ENCODE assay signal across 1 cellular context in the genomic region with DNA sequence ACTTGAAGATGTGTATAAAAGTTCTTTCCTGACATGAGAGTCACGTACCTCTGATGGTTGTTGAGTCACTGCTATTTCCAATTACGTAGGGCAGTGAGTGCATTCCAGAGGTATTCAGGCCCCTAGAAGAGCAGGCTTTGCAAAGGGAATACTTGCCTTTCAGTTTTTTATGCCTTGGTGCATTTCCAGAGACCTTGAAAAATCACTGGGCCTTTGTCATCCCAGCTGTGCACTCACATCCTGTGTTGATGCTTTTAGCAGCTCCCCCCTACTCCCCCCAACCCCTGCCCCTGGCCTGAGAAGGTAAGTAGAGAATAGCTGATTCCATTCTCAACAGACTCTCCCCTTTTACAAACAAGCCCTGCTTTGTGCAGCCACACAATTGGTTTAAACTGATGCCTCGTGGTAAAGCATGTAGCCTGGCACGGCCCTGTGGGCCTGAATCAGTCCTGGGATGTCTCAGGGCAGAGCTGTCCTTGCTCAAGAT.
TF ChIP-seq lines count a peak whose summit lies in the region.

No MANE protein-coding gene starts in this region.

TF ChIP-seq in HepG2, 621 proteins besides CTCF, POLR2A, EP300 and RAD21 (continued from another document and continues in another):
- no peak for TF ChIP-seq KAT7 (CRISPR knock-in tag; IDR thresholded peaks at IDR 0.05; ENCODE audit: borderline replicate concordance)
- TF ChIP-seq PHB2 (IDR thresholded peaks at IDR 0.05; ENCODE audit: partially characterized antibody) = no peak
- TF ChIP-seq ZNF781 (CRISPR knock-in tag; IDR thresholded peaks at IDR 0.05; ENCODE audit: borderline replicate concordance, not compliant biosample characterization) = no peak
- TF ChIP-seq DNMT3B (CRISPR knock-in tag; conservative IDR thresholded peaks at IDR 0.05) = 0 out of 2 replicates have a peak, but pooled peaks have one; percentile 6
- no peak for TF ChIP-seq ZEB1 (IDR thresholded peaks at IDR 0.05; ENCODE audit: insufficient replicate concordance, low read depth)
- TF ChIP-seq, protein P1, sequence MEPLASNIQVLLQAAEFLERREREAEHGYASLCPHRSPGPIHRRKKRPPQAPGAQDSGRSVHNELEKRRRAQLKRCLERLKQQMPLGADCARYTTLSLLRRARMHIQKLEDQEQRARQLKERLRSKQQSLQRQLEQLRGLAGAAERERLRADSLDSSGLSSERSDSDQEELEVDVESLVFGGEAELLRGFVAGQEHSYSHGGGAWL (CRISPR knock-in tag; IDR thresholded peaks at IDR 0.05) = no peak
- TF ChIP-seq, protein P2, sequence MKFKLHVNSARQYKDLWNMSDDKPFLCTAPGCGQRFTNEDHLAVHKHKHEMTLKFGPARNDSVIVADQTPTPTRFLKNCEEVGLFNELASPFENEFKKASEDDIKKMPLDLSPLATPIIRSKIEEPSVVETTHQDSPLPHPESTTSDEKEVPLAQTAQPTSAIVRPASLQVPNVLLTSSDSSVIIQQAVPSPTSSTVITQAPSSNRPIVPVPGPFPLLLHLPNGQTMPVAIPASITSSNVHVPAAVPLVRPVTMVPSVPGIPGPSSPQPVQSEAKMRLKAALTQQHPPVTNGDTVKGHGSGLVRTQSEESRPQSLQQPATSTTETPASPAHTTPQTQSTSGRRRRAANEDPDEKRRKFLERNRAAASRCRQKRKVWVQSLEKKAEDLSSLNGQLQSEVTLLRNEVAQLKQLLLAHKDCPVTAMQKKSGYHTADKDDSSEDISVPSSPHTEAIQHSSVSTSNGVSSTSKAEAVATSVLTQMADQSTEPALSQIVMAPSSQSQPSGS (CRISPR knock-in tag; IDR thresholded peaks at IDR 0.05) = no peak
- TF ChIP-seq, protein P3, sequence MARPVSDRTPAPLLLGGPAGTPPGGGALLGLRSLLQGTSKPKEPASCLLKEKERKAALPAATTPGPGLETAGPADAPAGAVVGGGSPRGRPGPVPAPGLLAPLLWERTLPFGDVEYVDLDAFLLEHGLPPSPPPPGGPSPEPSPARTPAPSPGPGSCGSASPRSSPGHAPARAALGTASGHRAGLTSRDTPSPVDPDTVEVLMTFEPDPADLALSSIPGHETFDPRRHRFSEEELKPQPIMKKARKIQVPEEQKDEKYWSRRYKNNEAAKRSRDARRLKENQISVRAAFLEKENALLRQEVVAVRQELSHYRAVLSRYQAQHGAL (CRISPR knock-in tag; IDR thresholded peaks at IDR 0.05; ENCODE audit: not compliant biosample characterization) = no peak
- TF ChIP-seq GPN1 (CRISPR knock-in tag; IDR thresholded peaks at IDR 0.05; ENCODE audit: borderline replicate concordance) = no peak
- 0 out of 2 replicates have a peak, but pooled peaks have one; percentile 2 for TF ChIP-seq ZNF644 (CRISPR knock-in tag; IDR thresholded peaks at IDR 0.05; ENCODE audit: low read depth)
- peak; percentile 45; the same call in 1 of the 2 replicates for TF ChIP-seq ELF3 (CRISPR knock-in tag; IDR thresholded peaks at IDR 0.05)
- no peak for TF ChIP-seq DMAP1 (CRISPR knock-in tag; IDR thresholded peaks at IDR 0.05)
- TF ChIP-seq ZFP1 (CRISPR knock-in tag; IDR thresholded peaks at IDR 0.05) = no peak; the same call in 1 of the 2 replicates
- TF ChIP-seq SOX5 (CRISPR knock-in tag; IDR thresholded peaks at IDR 0.05; ENCODE audit: borderline replicate concordance) = 0 out of 2 replicates have a peak, but pooled peaks have one; percentile 64
- TF ChIP-seq ZNF235 (CRISPR knock-in tag; IDR thresholded peaks at IDR 0.05; ENCODE audit: borderline replicate concordance) = no peak
- peak; percentile 66; the same call in 1 of the 2 replicates for TF ChIP-seq ETV5 (CRISPR knock-in tag; IDR thresholded peaks at IDR 0.05; ENCODE audit: borderline replicate concordance)
- TF ChIP-seq FOXP1 (IDR thresholded peaks at IDR 0.05) = no peak
- peak; percentile 41; the same call in 1 of the 2 replicates for TF ChIP-seq FOXP1 (CRISPR knock-in tag; IDR thresholded peaks at IDR 0.05)
- TF ChIP-seq TCF7L2 (IDR thresholded peaks at IDR 0.05; ENCODE audit: low read depth, low read length) = no peak
- TF ChIP-seq FOXM1 (CRISPR knock-in tag; IDR thresholded peaks at IDR 0.05) = no peak
- no peak for TF ChIP-seq ZNF629 (CRISPR knock-in tag; conservative IDR thresholded peaks at IDR 0.05)
- no peak for TF ChIP-seq ZMYM2 (CRISPR knock-in tag; IDR thresholded peaks at IDR 0.05)
- TF ChIP-seq ZNF543 (CRISPR knock-in tag; IDR thresholded peaks at IDR 0.05) = no peak
- TF ChIP-seq RCOR2 (CRISPR knock-in tag; IDR thresholded peaks at IDR 0.05) = peak; percentile 43; the same call in 1 of the 2 replicates
- no peak for TF ChIP-seq HOXA9 (CRISPR knock-in tag; IDR thresholded peaks at IDR 0.05; ENCODE audit: borderline replicate concordance)
- TF ChIP-seq ZBTB21 (CRISPR knock-in tag; IDR thresholded peaks at IDR 0.05) = peak; percentile 67; the same call in 1 of the 2 replicates
- no peak for TF ChIP-seq IKZF1 (IDR thresholded peaks at IDR 0.05)
- TF ChIP-seq, protein P4, sequence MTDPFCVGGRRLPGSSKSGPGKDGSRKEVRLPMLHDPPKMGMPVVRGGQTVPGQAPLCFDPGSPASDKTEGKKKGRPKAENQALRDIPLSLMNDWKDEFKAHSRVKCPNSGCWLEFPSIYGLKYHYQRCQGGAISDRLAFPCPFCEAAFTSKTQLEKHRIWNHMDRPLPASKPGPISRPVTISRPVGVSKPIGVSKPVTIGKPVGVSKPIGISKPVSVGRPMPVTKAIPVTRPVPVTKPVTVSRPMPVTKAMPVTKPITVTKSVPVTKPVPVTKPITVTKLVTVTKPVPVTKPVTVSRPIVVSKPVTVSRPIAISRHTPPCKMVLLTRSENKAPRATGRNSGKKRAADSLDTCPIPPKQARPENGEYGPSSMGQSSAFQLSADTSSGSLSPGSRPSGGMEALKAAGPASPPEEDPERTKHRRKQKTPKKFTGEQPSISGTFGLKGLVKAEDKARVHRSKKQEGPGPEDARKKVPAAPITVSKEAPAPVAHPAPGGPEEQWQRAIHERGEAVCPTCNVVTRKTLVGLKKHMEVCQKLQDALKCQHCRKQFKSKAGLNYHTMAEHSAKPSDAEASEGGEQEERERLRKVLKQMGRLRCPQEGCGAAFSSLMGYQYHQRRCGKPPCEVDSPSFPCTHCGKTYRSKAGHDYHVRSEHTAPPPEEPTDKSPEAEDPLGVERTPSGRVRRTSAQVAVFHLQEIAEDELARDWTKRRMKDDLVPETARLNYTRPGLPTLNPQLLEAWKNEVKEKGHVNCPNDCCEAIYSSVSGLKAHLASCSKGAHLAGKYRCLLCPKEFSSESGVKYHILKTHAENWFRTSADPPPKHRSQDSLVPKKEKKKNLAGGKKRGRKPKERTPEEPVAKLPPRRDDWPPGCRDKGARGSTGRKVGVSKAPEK (CRISPR knock-in tag; IDR thresholded peaks at IDR 0.05; ENCODE audit: borderline replicate concordance) = no peak
- TF ChIP-seq MEF2D (CRISPR knock-in tag; IDR thresholded peaks at IDR 0.05) = no peak
- TF ChIP-seq, protein P5, sequence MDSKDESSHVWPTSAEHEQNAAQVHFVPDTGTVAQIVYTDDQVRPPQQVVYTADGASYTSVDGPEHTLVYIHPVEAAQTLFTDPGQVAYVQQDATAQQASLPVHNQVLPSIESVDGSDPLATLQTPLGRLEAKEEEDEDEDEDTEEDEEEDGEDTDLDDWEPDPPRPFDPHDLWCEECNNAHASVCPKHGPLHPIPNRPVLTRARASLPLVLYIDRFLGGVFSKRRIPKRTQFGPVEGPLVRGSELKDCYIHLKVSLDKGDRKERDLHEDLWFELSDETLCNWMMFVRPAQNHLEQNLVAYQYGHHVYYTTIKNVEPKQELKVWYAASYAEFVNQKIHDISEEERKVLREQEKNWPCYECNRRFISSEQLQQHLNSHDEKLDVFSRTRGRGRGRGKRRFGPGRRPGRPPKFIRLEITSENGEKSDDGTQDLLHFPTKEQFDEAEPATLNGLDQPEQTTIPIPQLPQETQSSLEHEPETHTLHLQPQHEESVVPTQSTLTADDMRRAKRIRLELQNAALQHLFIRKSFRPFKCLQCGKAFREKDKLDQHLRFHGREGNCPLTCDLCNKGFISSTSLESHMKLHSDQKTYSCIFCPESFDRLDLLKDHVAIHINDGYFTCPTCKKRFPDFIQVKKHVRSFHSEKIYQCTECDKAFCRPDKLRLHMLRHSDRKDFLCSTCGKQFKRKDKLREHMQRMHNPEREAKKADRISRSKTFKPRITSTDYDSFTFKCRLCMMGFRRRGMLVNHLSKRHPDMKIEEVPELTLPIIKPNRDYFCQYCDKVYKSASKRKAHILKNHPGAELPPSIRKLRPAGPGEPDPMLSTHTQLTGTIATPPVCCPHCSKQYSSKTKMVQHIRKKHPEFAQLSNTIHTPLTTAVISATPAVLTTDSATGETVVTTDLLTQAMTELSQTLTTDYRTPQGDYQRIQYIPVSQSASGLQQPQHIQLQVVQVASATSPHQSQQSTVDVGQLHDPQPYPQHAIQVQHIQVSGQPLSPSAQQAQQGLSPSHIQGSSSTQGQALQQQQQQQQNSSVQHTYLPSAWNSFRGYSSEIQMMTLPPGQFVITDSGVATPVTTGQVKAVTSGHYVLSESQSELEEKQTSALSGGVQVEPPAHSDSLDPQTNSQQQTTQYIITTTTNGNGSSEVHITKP (CRISPR knock-in tag; IDR thresholded peaks at IDR 0.05; ENCODE audit: low read depth) = 0 out of 2 replicates have a peak, but pooled peaks have one; percentile 29
- no peak for TF ChIP-seq ZNF546 (CRISPR knock-in tag; conservative IDR thresholded peaks at IDR 0.05)
- no peak for TF ChIP-seq ZNF207 (IDR thresholded peaks at IDR 0.05; ENCODE audit: borderline replicate concordance)
- TF ChIP-seq GFI1 (CRISPR knock-in tag; IDR thresholded peaks at IDR 0.05; ENCODE audit: borderline replicate concordance) = no peak
- TF ChIP-seq TAF15 (IDR thresholded peaks at IDR 0.05; ENCODE audit: low read depth, low read length, poor library complexity, severe bottlenecking) = no peak
- no peak for TF ChIP-seq PPARG (CRISPR knock-in tag; conservative IDR thresholded peaks at IDR 0.05)
- TF ChIP-seq MIXL1 (CRISPR knock-in tag; IDR thresholded peaks at IDR 0.05) = no peak
- TF ChIP-seq DR1 (CRISPR knock-in tag; IDR thresholded peaks at IDR 0.05) = no peak
- no peak for TF ChIP-seq ZNF792 (CRISPR knock-in tag; IDR thresholded peaks at IDR 0.05)
- TF ChIP-seq STAT5B (CRISPR knock-in tag; IDR thresholded peaks at IDR 0.05) = no peak
- TF ChIP-seq, protein P6, sequence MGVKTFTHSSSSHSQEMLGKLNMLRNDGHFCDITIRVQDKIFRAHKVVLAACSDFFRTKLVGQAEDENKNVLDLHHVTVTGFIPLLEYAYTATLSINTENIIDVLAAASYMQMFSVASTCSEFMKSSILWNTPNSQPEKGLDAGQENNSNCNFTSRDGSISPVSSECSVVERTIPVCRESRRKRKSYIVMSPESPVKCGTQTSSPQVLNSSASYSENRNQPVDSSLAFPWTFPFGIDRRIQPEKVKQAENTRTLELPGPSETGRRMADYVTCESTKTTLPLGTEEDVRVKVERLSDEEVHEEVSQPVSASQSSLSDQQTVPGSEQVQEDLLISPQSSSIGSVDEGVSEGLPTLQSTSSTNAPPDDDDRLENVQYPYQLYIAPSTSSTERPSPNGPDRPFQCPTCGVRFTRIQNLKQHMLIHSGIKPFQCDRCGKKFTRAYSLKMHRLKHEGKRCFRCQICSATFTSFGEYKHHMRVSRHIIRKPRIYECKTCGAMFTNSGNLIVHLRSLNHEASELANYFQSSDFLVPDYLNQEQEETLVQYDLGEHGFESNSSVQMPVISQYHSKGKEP (CRISPR knock-in tag; IDR thresholded peaks at IDR 0.05) = no peak
- no peak for TF ChIP-seq CREM (IDR thresholded peaks at IDR 0.05)
- no peak for TF ChIP-seq CREM (CRISPR knock-in tag; IDR thresholded peaks at IDR 0.05)
- TF ChIP-seq, protein P7, sequence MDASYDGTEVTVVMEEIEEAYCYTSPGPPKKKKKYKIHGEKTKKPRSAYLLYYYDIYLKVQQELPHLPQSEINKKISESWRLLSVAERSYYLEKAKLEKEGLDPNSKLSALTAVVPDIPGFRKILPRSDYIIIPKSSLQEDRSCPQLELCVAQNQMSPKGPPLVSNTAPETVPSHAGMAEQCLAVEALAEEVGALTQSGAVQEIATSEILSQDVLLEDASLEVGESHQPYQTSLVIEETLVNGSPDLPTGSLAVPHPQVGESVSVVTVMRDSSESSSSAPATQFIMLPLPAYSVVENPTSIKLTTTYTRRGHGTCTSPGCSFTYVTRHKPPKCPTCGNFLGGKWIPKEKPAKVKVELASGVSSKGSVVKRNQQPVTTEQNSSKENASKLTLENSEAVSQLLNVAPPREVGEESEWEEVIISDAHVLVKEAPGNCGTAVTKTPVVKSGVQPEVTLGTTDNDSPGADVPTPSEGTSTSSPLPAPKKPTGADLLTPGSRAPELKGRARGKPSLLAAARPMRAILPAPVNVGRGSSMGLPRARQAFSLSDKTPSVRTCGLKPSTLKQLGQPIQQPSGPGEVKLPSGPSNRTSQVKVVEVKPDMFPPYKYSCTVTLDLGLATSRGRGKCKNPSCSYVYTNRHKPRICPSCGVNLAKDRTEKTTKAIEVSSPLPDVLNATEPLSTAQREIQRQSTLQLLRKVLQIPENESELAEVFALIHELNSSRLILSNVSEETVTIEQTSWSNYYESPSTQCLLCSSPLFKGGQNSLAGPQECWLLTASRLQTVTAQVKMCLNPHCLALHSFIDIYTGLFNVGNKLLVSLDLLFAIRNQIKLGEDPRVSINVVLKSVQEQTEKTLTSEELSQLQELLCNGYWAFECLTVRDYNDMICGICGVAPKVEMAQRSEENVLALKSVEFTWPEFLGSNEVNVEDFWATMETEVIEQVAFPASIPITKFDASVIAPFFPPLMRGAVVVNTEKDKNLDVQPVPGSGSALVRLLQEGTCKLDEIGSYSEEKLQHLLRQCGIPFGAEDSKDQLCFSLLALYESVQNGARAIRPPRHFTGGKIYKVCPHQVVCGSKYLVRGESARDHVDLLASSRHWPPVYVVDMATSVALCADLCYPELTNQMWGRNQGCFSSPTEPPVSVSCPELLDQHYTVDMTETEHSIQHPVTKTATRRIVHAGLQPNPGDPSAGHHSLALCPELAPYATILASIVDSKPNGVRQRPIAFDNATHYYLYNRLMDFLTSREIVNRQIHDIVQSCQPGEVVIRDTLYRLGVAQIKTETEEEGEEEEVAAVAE (CRISPR knock-in tag; IDR thresholded peaks at IDR 0.05; ENCODE audit: borderline replicate concordance) = no peak
- no peak for TF ChIP-seq RFXANK (CRISPR knock-in tag; IDR thresholded peaks at IDR 0.05)
- TF ChIP-seq, protein P8, sequence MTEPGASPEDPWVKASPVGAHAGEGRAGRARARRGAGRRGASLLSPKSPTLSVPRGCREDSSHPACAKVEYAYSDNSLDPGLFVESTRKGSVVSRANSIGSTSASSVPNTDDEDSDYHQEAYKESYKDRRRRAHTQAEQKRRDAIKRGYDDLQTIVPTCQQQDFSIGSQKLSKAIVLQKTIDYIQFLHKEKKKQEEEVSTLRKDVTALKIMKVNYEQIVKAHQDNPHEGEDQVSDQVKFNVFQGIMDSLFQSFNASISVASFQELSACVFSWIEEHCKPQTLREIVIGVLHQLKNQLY (CRISPR knock-in tag; IDR thresholded peaks at IDR 0.05) = no peak
- TF ChIP-seq, protein P9, sequence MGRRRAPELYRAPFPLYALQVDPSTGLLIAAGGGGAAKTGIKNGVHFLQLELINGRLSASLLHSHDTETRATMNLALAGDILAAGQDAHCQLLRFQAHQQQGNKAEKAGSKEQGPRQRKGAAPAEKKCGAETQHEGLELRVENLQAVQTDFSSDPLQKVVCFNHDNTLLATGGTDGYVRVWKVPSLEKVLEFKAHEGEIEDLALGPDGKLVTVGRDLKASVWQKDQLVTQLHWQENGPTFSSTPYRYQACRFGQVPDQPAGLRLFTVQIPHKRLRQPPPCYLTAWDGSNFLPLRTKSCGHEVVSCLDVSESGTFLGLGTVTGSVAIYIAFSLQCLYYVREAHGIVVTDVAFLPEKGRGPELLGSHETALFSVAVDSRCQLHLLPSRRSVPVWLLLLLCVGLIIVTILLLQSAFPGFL (CRISPR knock-in tag; IDR thresholded peaks at IDR 0.05) = no peak
- TF ChIP-seq STAG1 (CRISPR knock-in tag; IDR thresholded peaks at IDR 0.05) = peak; percentile 5; the same call in 1 of the 2 replicates
- TF ChIP-seq CBX2 (IDR thresholded peaks at IDR 0.05; ENCODE audit: low read depth, low read length) = no peak
- TF ChIP-seq CBX2 (CRISPR knock-in tag; IDR thresholded peaks at IDR 0.05; ENCODE audit: low read depth) = no peak
